In genomic region chr5:90843443-90843842, GRCh38 we compare ENCODE assay signal across 20 cellular contexts.
DNase-seq lines count a peak whose midpoint lies in the region; ATAC-seq, FAIRE-seq and TF ChIP-seq lines count a peak whose summit lies in the region.
"Had no signal": no experiment of that assay in that cellular context is flagged by ENCODE, and none has a peak within 500 bp of the region (broad histone marks: within the 10 kb centered on the region; RNA-seq: fewer than 3 reads in every experiment).

No MANE protein-coding gene starts in this region.

- no peaks in the 10 kb centered on the region for H3K79me2 ChIP-seq in K562 (ENCODE audit: control insufficient read depth, insufficient read depth, low read length)

- H4K20me1 ChIP-seq in K562 (replicated peaks; ENCODE audit: control insufficient read depth, insufficient read depth, low read length): no peaks in the 10 kb centered on the region

- intact Hi-C loops in K562 (cut with micrococcal nuclease) (no loop called here), posterior cingulate gyrus (cut with DNase I) (no loop called here)

- H3K27ac ChIP-seq in K562 (ENCODE audit: extremely low read depth, low read depth, low read length): no peak overlapping the region
- H3K27ac ChIP-seq: body of pancreas, colonic mucosa, KMS-11, vagina, VCaP had no signal

- 85% methylated on average over 5 of the region's 5 CpGs for WGBS in K562 (ENCODE audit: insufficient coverage, low coverage, missing lambda C conversion rate)

- peaks cover 21% of the 10 kb centered on the region; the same call in 1 of the 3 replicates for H3K36me3 ChIP-seq in K562 (ENCODE audit: control insufficient read depth, insufficient read depth, low read length)
- H3K36me3 ChIP-seq: colonic mucosa, vagina had no signal

- DNase-seq in GDM1 (lab: John Stamatoyannopoulos, UW): peak; percentile 23
- DNase-seq in NOMO-1 (lab: John Stamatoyannopoulos, UW; ENCODE audit: unreplicated experiment in 2 of 2): peak; percentile 43 to 69
- DNase-seq in K562 (ENCODE audit: extremely low read depth in 1 of 4, low spot score in 3 of 4): no peak
- DNase-seq in NCI-H1417 treated with DMSO at 0.1 percent for 48 hours (lab: John Stamatoyannopoulos, UW): no peak
- no peak for DNase-seq in activated T-cell treated with anti-CD3 and anti-CD28 coated beads, Interleukin-2, amount 50 U/mL, for 48 hours
- no peak for DNase-seq in posterior cingulate gyrus
- DNase-seq: activated CD4-positive, alpha-beta memory T cell treated with anti-CD3 and anti-CD28 coated beads for 36 hours; body of pancreas; colonic mucosa; GF-D8; hippocampal formation; mesenchymal stem cell; NCI-H2227 treated with DMSO at 0.1 percent for 48 hours; stimulated activated CD4-positive, alpha-beta T cell treated with anti-CD3 and anti-CD28 coated beads, Interleukin-2, amount 100 ng/mL, for 48 hours had no signal

- ATAC-seq in HG02852 (IDR thresholded peaks at IDR 0.05; ENCODE audit: unreplicated experiment) (peak; percentile 60), K562 (no peak), GM21723 (IDR thresholded peaks at IDR 0.05; ENCODE audit: unreplicated experiment) (no peak)
- ATAC-seq: body of pancreas, GM23338 had no signal

- no peak overlapping the region for H2AFZ ChIP-seq in K562 (ENCODE audit: low read depth, low read length)
- H2AFZ ChIP-seq: GM23338 had no signal

- H3K9me3 ChIP-seq in K562 (replicated peaks; ENCODE audit: control insufficient read depth, insufficient read depth, low read depth, low read length): no peaks in the 10 kb centered on the region
- H3K9me3 ChIP-seq: body of pancreas, colonic mucosa, vagina had no signal

- CTCF ChIA-PET in K562 (lab: Yijun Ruan, JAX; ENCODE audit: low intra/inter-chr PET ratio): no interaction called here

- in situ Hi-C loops in K562 (cut with MboI): no loop called here

- no peaks in the 10 kb centered on the region for H3K27me3 ChIP-seq in K562 (ENCODE audit: control insufficient read depth in 2 of 2, insufficient read depth in 2 of 2, low read length in 2 of 2)
- H3K27me3 ChIP-seq: body of pancreas, colonic mucosa, vagina had no signal

- no peak overlapping the region for H3K4me3 ChIP-seq in K562
- H3K4me3 ChIP-seq: body of pancreas, colonic mucosa, GM23338, vagina had no signal

- H3K4me2 ChIP-seq in K562 (ENCODE audit: insufficient read depth, low read length): no peak overlapping the region
- H3K4me2 ChIP-seq: GM23338, KMS-11 had no signal

- BruUV-seq in K562 (replicated peaks; lab: Mats Ljungman, UMichigan): no TSS peak

- TF ChIP-seq EP300 in K562 (IDR thresholded peaks at IDR 0.05; ENCODE audit: low read length): no peak

- no peaks in the 10 kb centered on the region for H3K4me1 ChIP-seq in K562 (replicated peaks in 1 of 2; ENCODE audit: control insufficient read depth in 2 of 2, insufficient read depth in 2 of 2, low read length in 2 of 2)
- H3K4me1 ChIP-seq: body of pancreas, colonic mucosa, vagina had no signal

- TF ChIP-seq POLR2A in K562 (conservative IDR thresholded peaks at IDR 0.05): no peak

- TF ChIP-seq RAD21 in K562 (CRISPR knock-in tag; conservative IDR thresholded peaks at IDR 0.05 in 1 of 2, IDR thresholded peaks at IDR 0.05 in 1 of 2): no peak

- POLR2A ChIA-PET in K562 (lab: Yijun Ruan, JAX): no interaction called here

- FAIRE-seq in K562 (lab: Jason Lieb, UNC): no peak

- no peak for TF ChIP-seq CTCF in K562 (IDR thresholded peaks at IDR 0.05 in 2 of 3, conservative IDR thresholded peaks at IDR 0.05 in 1 of 3; ENCODE audit: insufficient read depth in 2 of 3, low read depth in 1 of 3, low read length in 3 of 3)

- no peak overlapping the region for H3K9ac ChIP-seq in K562 (ENCODE audit: insufficient read depth in 1 of 2, low read depth in 2 of 2, low read length in 2 of 2)
- H3K9ac ChIP-seq: KMS-11 had no signal

- H3K9me1 ChIP-seq in K562 (ENCODE audit: control insufficient read depth, insufficient read depth, low read length): no peaks in the 10 kb centered on the region

TF ChIP-seq in K562, 482 proteins besides CTCF, POLR2A, EP300 and RAD21:
- TF ChIP-seq POLR2H (tag; IDR thresholded peaks at IDR 0.05; ENCODE audit: low read depth): no peak
- TF ChIP-seq CHAMP1 (IDR thresholded peaks at IDR 0.05): 0 out of 2 replicates have a peak, but pooled peaks have one; percentile 25
- TF ChIP-seq ATF7 (IDR thresholded peaks at IDR 0.05): no peak
- TF ChIP-seq HBP1 (CRISPR knock-in tag; IDR thresholded peaks at IDR 0.05): no peak
- no peak for TF ChIP-seq POLR2B (IDR thresholded peaks at IDR 0.05; ENCODE audit: low read depth, partially characterized antibody)
- TF ChIP-seq, protein P1, sequence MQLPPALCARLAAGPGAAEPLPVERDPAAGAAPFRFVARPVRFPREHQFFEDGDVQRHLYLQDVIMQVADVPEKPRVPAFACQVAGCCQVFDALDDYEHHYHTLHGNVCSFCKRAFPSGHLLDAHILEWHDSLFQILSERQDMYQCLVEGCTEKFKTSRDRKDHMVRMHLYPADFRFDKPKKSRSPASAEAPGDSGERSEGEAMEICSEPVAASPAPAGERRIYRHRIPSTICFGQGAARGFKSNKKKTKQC (CRISPR knock-in tag; IDR thresholded peaks at IDR 0.05): no peak
- no peak for TF ChIP-seq ETS1 (conservative IDR thresholded peaks at IDR 0.05; ENCODE audit: control insufficient read depth, low read depth, low read length)
- TF ChIP-seq ZNF124 (CRISPR knock-in tag; IDR thresholded peaks at IDR 0.05): no peak
- TF ChIP-seq CEBPG (CRISPR knock-in tag; IDR thresholded peaks at IDR 0.05): no peak
- 0 out of 4 replicates have a peak, but pooled peaks of 1 of the 2 experiments have one; percentile 15 for TF ChIP-seq CEBPG (tag; conservative IDR thresholded peaks at IDR 0.05 in 1 of 2, IDR thresholded peaks at IDR 0.05 in 1 of 2)
- TF ChIP-seq FOXM1 (IDR thresholded peaks at IDR 0.05; ENCODE audit: low read depth): 0 out of 2 replicates have a peak, but pooled peaks have one; percentile 26
- TF ChIP-seq FOXM1 (CRISPR knock-in tag; IDR thresholded peaks at IDR 0.05; ENCODE audit: low read depth): no peak
- no peak for TF ChIP-seq ZNF57 (CRISPR knock-in tag; IDR thresholded peaks at IDR 0.05)
- TF ChIP-seq EZH2 (IDR thresholded peaks at IDR 0.05; ENCODE audit: borderline replicate concordance, low read depth, low read length): no peak
- TF ChIP-seq BRD4 (IDR thresholded peaks at IDR 0.05): no peak
- no peak for TF ChIP-seq PRMT5 (CRISPR knock-in tag; IDR thresholded peaks at IDR 0.05)
- no peak for TF ChIP-seq BCOR (IDR thresholded peaks at IDR 0.05)

Comparison
In these comparisons a context has a peak if more than half of its experiments do, and no peak if none do; other contexts are left out.
1. DNase-seq: peak in GDM1 (single experiment) and NOMO-1 (2 of 2); none in K562 (0 of 4), NCI-H1417 treated with DMSO at 0.1 percent for 48 hours (single experiment), activated T-cell treated with anti-CD3 and anti-CD28 coated beads, Interleukin-2, amount 50 U/mL, for 48 hours (0 of 2) and posterior cingulate gyrus (0 of 10).